ENCODE assay signal across 1 cellular context in genomic region chr3:196653127-196653795, GRCh38.
TF ChIP-seq lines count a peak whose summit lies in the region.

No MANE protein-coding gene starts in this region.

TF ChIP-seq in WTC11, 78 proteins besides CTCF, POLR2A, EP300 and RAD21 (continued from another document):
- TF ChIP-seq ARID4B (CRISPR knock-in tag; IDR thresholded peaks at IDR 0.05; ENCODE audit: borderline replicate concordance): no peak
- TF ChIP-seq ETV6 (CRISPR knock-in tag; IDR thresholded peaks at IDR 0.05): no peak
- TF ChIP-seq SMAD3 (CRISPR knock-in tag; IDR thresholded peaks at IDR 0.05; ENCODE audit: borderline replicate concordance): no peak
- no peak for TF ChIP-seq FOXP1 (CRISPR knock-in tag; IDR thresholded peaks at IDR 0.05; ENCODE audit: borderline replicate concordance)
- no peak for TF ChIP-seq ZNF317 (CRISPR knock-in tag; IDR thresholded peaks at IDR 0.05; ENCODE audit: borderline replicate concordance, low read depth)
- TF ChIP-seq PRRX2 (CRISPR knock-in tag; IDR thresholded peaks at IDR 0.05): no peak
- no peak for TF ChIP-seq ZNF138 (CRISPR knock-in tag; conservative IDR thresholded peaks at IDR 0.05)
- TF ChIP-seq, protein P1, sequence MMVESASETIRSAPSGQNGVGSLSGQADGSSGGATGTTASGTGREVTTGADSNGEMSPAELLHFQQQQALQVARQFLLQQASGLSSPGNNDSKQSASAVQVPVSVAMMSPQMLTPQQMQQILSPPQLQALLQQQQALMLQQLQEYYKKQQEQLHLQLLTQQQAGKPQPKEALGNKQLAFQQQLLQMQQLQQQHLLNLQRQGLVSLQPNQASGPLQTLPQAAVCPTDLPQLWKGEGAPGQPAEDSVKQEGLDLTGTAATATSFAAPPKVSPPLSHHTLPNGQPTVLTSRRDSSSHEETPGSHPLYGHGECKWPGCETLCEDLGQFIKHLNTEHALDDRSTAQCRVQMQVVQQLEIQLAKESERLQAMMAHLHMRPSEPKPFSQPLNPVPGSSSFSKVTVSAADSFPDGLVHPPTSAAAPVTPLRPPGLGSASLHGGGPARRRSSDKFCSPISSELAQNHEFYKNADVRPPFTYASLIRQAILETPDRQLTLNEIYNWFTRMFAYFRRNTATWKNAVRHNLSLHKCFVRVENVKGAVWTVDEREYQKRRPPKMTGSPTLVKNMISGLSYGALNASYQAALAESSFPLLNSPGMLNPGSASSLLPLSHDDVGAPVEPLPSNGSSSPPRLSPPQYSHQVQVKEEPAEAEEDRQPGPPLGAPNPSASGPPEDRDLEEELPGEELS (CRISPR knock-in tag; IDR thresholded peaks at IDR 0.05): no peak
- TF ChIP-seq EMX1 (CRISPR knock-in tag; IDR thresholded peaks at IDR 0.05): no peak
- TF ChIP-seq ZNF219 (CRISPR knock-in tag; IDR thresholded peaks at IDR 0.05; ENCODE audit: borderline replicate concordance): no peak
- TF ChIP-seq TCF7 (CRISPR knock-in tag; IDR thresholded peaks at IDR 0.05; ENCODE audit: low read depth): no peak
- no peak for TF ChIP-seq SMAD4 (CRISPR knock-in tag; IDR thresholded peaks at IDR 0.05)
- no peak for TF ChIP-seq JAZF1 (CRISPR knock-in tag; IDR thresholded peaks at IDR 0.05)
- TF ChIP-seq, protein P2, sequence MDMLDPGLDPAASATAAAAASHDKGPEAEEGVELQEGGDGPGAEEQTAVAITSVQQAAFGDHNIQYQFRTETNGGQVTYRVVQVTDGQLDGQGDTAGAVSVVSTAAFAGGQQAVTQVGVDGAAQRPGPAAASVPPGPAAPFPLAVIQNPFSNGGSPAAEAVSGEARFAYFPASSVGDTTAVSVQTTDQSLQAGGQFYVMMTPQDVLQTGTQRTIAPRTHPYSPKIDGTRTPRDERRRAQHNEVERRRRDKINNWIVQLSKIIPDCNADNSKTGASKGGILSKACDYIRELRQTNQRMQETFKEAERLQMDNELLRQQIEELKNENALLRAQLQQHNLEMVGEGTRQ (CRISPR knock-in tag; IDR thresholded peaks at IDR 0.05): no peak
